Comparison of ENCODE assay signal across 1 cellular context in the genomic region with DNA sequence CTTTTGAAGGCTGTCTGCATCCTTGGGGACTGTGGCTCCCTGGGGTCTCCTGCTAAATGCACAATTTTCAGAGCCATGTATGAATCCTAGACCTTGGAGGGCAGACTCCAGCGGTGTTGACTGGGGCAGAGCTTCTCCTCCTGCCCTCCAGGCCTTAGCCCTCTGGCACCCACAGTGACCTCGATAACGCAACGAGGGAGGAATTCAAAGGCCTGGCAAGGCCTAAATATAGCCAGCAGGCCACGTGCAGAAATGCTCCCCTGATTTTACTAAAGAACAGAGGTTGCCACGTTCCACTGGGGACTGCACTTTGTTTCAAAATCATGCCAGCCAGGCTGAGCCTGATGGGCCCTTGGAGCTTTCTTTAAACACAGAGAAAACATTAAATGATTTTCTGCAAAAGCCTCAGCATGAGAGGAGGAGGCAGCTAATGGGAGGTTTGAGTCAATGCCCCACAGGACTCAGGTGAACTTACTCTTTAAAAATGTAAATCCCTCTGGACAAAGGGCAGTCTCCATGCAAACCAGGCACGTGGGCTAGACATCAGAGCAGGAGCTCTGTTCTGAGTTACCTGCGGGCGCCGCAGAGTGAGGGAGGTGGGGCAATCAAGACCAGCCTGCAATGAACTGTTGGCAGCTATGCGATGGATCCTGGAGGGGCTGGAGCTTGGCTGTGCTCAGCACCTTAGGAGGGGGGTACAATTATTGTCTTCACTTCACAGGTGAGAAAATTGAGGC.
TF ChIP-seq lines count a peak whose summit lies in the region.

No MANE protein-coding gene starts in this region.

TF ChIP-seq in GM23338, 12 proteins besides CTCF, POLR2A, EP300 and RAD21 (continued from another document):
- TF ChIP-seq, protein P1, sequence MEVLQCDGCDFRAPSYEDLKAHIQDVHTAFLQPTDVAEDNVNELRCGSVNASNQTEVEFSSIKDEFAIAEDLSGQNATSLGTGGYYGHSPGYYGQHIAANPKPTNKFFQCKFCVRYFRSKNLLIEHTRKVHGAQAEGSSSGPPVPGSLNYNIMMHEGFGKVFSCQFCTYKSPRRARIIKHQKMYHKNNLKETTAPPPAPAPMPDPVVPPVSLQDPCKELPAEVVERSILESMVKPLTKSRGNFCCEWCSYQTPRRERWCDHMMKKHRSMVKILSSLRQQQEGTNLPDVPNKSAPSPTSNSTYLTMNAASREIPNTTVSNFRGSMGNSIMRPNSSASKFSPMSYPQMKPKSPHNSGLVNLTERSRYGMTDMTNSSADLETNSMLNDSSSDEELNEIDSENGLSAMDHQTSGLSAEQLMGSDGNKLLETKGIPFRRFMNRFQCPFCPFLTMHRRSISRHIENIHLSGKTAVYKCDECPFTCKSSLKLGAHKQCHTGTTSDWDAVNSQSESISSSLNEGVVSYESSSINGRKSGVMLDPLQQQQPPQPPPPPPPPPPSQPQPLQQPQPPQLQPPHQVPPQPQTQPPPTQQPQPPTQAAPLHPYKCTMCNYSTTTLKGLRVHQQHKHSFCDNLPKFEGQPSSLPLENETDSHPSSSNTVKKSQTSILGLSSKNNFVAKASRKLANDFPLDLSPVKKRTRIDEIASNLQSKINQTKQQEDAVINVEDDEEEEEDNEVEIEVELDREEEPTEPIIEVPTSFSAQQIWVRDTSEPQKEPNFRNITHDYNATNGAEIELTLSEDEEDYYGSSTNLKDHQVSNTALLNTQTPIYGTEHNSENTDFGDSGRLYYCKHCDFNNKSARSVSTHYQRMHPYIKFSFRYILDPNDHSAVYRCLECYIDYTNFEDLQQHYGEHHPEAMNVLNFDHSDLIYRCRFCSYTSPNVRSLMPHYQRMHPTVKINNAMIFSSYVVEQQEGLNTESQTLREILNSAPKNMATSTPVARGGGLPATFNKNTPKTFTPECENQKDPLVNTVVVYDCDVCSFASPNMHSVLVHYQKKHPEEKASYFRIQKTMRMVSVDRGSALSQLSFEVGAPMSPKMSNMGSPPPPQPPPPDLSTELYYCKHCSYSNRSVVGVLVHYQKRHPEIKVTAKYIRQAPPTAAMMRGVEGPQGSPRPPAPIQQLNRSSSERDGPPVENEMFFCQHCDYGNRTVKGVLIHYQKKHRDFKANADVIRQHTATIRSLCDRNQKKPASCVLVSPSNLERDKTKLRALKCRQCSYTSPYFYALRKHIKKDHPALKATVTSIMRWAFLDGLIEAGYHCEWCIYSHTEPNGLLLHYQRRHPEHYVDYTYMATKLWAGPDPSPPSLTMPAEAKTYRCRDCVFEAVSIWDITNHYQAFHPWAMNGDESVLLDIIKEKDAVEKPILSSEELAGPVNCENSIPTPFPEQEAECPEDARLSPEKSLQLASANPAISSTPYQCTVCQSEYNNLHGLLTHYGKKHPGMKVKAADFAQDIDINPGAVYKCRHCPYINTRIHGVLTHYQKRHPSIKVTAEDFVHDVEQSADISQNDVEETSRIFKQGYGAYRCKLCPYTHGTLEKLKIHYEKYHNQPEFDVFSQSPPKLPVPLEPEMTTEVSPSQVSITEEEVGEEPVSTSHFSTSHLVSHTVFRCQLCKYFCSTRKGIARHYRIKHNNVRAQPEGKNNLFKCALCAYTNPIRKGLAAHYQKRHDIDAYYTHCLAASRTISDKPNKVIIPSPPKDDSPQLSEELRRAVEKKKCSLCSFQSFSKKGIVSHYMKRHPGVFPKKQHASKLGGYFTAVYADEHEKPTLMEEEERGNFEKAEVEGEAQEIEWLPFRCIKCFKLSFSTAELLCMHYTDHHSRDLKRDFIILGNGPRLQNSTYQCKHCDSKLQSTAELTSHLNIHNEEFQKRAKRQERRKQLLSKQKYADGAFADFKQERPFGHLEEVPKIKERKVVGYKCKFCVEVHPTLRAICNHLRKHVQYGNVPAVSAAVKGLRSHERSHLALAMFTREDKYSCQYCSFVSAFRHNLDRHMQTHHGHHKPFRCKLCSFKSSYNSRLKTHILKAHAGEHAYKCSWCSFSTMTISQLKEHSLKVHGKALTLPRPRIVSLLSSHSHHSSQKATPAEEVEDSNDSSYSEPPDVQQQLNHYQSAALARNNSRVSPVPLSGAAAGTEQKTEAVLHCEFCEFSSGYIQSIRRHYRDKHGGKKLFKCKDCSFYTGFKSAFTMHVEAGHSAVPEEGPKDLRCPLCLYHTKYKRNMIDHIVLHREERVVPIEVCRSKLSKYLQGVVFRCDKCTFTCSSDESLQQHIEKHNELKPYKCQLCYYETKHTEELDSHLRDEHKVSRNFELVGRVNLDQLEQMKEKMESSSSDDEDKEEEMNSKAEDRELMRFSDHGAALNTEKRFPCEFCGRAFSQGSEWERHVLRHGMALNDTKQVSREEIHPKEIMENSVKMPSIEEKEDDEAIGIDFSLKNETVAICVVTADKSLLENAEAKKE (CRISPR knock-in tag; IDR thresholded peaks at IDR 0.05), result no peak
- TF ChIP-seq STAT1 (IDR thresholded peaks at IDR 0.05; ENCODE audit: unreplicated experiment) (no peak), ZNF114 (CRISPR knock-in tag; IDR thresholded peaks at IDR 0.05) (no peak), CREB1 (CRISPR knock-in tag; IDR thresholded peaks at IDR 0.05; ENCODE audit: low read depth) (no peak), ZNF331 (CRISPR knock-in tag; IDR thresholded peaks at IDR 0.05; ENCODE audit: low read depth) (no peak)
- TF ChIP-seq, protein P2, sequence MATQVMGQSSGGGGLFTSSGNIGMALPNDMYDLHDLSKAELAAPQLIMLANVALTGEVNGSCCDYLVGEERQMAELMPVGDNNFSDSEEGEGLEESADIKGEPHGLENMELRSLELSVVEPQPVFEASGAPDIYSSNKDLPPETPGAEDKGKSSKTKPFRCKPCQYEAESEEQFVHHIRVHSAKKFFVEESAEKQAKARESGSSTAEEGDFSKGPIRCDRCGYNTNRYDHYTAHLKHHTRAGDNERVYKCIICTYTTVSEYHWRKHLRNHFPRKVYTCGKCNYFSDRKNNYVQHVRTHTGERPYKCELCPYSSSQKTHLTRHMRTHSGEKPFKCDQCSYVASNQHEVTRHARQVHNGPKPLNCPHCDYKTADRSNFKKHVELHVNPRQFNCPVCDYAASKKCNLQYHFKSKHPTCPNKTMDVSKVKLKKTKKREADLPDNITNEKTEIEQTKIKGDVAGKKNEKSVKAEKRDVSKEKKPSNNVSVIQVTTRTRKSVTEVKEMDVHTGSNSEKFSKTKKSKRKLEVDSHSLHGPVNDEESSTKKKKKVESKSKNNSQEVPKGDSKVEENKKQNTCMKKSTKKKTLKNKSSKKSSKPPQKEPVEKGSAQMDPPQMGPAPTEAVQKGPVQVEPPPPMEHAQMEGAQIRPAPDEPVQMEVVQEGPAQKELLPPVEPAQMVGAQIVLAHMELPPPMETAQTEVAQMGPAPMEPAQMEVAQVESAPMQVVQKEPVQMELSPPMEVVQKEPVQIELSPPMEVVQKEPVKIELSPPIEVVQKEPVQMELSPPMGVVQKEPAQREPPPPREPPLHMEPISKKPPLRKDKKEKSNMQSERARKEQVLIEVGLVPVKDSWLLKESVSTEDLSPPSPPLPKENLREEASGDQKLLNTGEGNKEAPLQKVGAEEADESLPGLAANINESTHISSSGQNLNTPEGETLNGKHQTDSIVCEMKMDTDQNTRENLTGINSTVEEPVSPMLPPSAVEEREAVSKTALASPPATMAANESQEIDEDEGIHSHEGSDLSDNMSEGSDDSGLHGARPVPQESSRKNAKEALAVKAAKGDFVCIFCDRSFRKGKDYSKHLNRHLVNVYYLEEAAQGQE (IDR thresholded peaks at IDR 0.05; ENCODE audit: unreplicated experiment), result no peak
